ENCODE assay signal across 27 cellular contexts in genomic region chr5:10469253-10470030, GRCh38. TPM values are rescaled to one million over a fixed set of nuclear protein-coding genes. Genes with fewer than 3 reads are reported as not detected.
DNase-seq lines count a peak whose midpoint lies in the region; ATAC-seq and TF ChIP-seq lines count a peak whose summit lies in the region.
"Had no signal": no experiment of that assay in that cellular context is flagged by ENCODE, and none has a peak within 500 bp of the region (broad histone marks: within the 10 kb centered on the region; RNA-seq: fewer than 3 reads in every experiment).

No MANE protein-coding gene starts in this region.

- no peak for ATAC-seq in GM21526 (IDR thresholded peaks at IDR 0.05; ENCODE audit: low FRiP score, unreplicated experiment)
- ATAC-seq in CD8-positive, alpha-beta T cell: no peak
- ATAC-seq: esophagus mucosa; left ventricle myocardium superior; SK-N-SH treated with all-trans-retinoic acid at 6 μM for 48 hours; stimulated activated naive CD8-positive, alpha-beta T cell treated with anti-CD3 and anti-CD28 coated beads, Interleukin-15, Interleukin-2, amounts not matched to agents 100 U/mL and 50 U/mL, for 24 hours had no signal

- H3K4me3 ChIP-seq in CD8-positive, alpha-beta T cell (ENCODE audit: low read depth, low read length): no peak overlapping the region
- H3K4me3 ChIP-seq: dorsolateral prefrontal cortex, sigmoid colon, tibial nerve had no signal

- TF ChIP-seq CTCF in CD8-positive, alpha-beta T cell (IDR thresholded peaks at IDR 0.05): no peak

- CTCF ChIA-PET in CD8-positive, alpha-beta T cell (lab: Charles Lee): no interaction called here

- H3K36me3 Mint-ChIP-seq in CD8-positive, alpha-beta T cell: no peaks in the 10 kb centered on the region

- H3K27me3 Mint-ChIP-seq in CD8-positive, alpha-beta T cell (ENCODE audit: low read depth): peaks cover 2% of the 10 kb centered on the region

- no peaks in the 10 kb centered on the region for H3K9me3 Mint-ChIP-seq in CD8-positive, alpha-beta T cell
- H3K9me3 Mint-ChIP-seq: activated CD4-positive, alpha-beta memory T cell treated with anti-CD3 and anti-CD28 coated beads, Interleukin-2, amount 10 ng/mL, durations not matched to agents 7 days and 5 days; central memory CD8-positive, alpha-beta T cell had no signal

- H3K4me3 Mint-ChIP-seq in CD8-positive, alpha-beta T cell: no peak overlapping the region
- H3K4me3 Mint-ChIP-seq: activated CD4-positive, alpha-beta memory T cell treated with anti-CD3 and anti-CD28 coated beads, Interleukin-2, amount 10 ng/mL, durations not matched to agents 7 days and 5 days; central memory CD8-positive, alpha-beta T cell; nephron progenitor cell had no signal

- no peaks in the 10 kb centered on the region for H3K36me3 ChIP-seq in CD8-positive, alpha-beta T cell (ENCODE audit: insufficient read depth, low read length)
- H3K36me3 ChIP-seq: sigmoid colon, tibial nerve had no signal

- H3K27me3 ChIP-seq in CD8-positive, alpha-beta T cell (ENCODE audit: insufficient read depth, low read length): no peaks in the 10 kb centered on the region
- H3K27me3 ChIP-seq: dorsolateral prefrontal cortex, sigmoid colon, tibial nerve had no signal

- H3K4me1 ChIP-seq in CD8-positive, alpha-beta T cell (ENCODE audit: insufficient read depth, low read length): no peaks in the 10 kb centered on the region
- H3K4me1 ChIP-seq: Caco-2, sigmoid colon had no signal

- DNase-seq in ELR (ENCODE audit: low read depth) (peak; percentile 81), M059J (ENCODE audit: low read depth) (peak; percentile 69), epidermal melanocyte (ENCODE audit: insufficient read length, low spot score) (peak; percentile 37), posterior vena cava (ENCODE audit: low spot score) (peak; percentile 1), T-helper 2 cell (no peak)
- no peak for DNase-seq in CD8-positive, alpha-beta T cell
- no peak for DNase-seq in stimulated activated CD4-positive, alpha-beta T cell treated with anti-CD3 and anti-CD28 coated beads, Interleukin-2, amount 100 ng/mL, for 24 hours
- DNase-seq: activated CD4-positive, alpha-beta memory T cell treated with anti-CD3 and anti-CD28 coated beads, Interleukin-2, amount 10 ng/mL, durations not matched to agents 7 days and 5 days; activated CD4-positive, CD25-positive, alpha-beta regulatory T cell; activated naive CD4-positive, alpha-beta T cell; AML-193; Caco-2; dorsolateral prefrontal cortex; glutamatergic neuron; Kasumi-1; left ventricle myocardium superior; NCI-H524; nephron progenitor cell; RPMI8226; sigmoid colon; stimulated activated CD4-positive, alpha-beta T cell treated with anti-CD3 and anti-CD28 coated beads, Interleukin-4, amount 100 ng/mL, for 1 hour; stimulated activated naive CD8-positive, alpha-beta T cell treated with anti-CD3 and anti-CD28 coated beads, Interleukin-15, Interleukin-2, amounts not matched to agents 100 U/mL and 50 U/mL, for 24 hours had no signal

- H3K9me3 ChIP-seq in CD8-positive, alpha-beta T cell (ENCODE audit: low read length): no peaks in the 10 kb centered on the region
- H3K9me3 ChIP-seq: Caco-2, sigmoid colon, tibial nerve had no signal

- no peak overlapping the region for H3K27ac ChIP-seq in CD8-positive, alpha-beta T cell (ENCODE audit: low read depth, low read length)
- H3K27ac ChIP-seq: dorsolateral prefrontal cortex, sigmoid colon, tibial nerve had no signal

- POLR2A ChIA-PET in CD8-positive, alpha-beta T cell (lab: Charles Lee): no interaction called here

- intact Hi-C loops in posterior vena cava (cut with DNase I): no loop called here
- intact Hi-C loops in CD8-positive, alpha-beta T cell (cut with DNase I, micrococcal nuclease): no loop called here

- H3K4me1 Mint-ChIP-seq in CD8-positive, alpha-beta T cell (ENCODE audit: low read depth): peaks cover 6% of the 10 kb centered on the region

- H3K27ac Mint-ChIP-seq in CD8-positive, alpha-beta T cell: no peak overlapping the region
- H3K27ac Mint-ChIP-seq: activated CD4-positive, alpha-beta memory T cell treated with anti-CD3 and anti-CD28 coated beads, Interleukin-2, amount 10 ng/mL, durations not matched to agents 7 days and 5 days; nephron progenitor cell had no signal

RNA-seq across cellular contexts. Expression of gene ROPN1L, which starts 27.8 kb away (rescaled TPM):
- total RNA-seq in M059J (2014; rRNA removed; shearing (Covaris generic)): 0.30 and 3.0 TPM in 2 replicates
- under 1 TPM in 1 of 2 donors, not detected in 1; 0.67 TPM for total RNA-seq in posterior vena cava
- not detected for total RNA-seq in CD8-positive, alpha-beta T cell
- total RNA-seq: esophagus mucosa had no signal

Comparison
In these comparisons a context has a peak if more than half of its experiments do, and no peak if none do; other contexts are left out.
1. DNase-seq: peak in ELR (single experiment), M059J (single experiment), epidermal melanocyte (single experiment) and posterior vena cava (single experiment); none in T-helper 2 cell (0 of 5), CD8-positive, alpha-beta T cell (0 of 7) and stimulated activated CD4-positive, alpha-beta T cell treated with anti-CD3 and anti-CD28 coated beads, Interleukin-2, amount 100 ng/mL, for 24 hours (0 of 2).